17 cellular contexts compared by ENCODE assay signal in the genomic region with DNA sequence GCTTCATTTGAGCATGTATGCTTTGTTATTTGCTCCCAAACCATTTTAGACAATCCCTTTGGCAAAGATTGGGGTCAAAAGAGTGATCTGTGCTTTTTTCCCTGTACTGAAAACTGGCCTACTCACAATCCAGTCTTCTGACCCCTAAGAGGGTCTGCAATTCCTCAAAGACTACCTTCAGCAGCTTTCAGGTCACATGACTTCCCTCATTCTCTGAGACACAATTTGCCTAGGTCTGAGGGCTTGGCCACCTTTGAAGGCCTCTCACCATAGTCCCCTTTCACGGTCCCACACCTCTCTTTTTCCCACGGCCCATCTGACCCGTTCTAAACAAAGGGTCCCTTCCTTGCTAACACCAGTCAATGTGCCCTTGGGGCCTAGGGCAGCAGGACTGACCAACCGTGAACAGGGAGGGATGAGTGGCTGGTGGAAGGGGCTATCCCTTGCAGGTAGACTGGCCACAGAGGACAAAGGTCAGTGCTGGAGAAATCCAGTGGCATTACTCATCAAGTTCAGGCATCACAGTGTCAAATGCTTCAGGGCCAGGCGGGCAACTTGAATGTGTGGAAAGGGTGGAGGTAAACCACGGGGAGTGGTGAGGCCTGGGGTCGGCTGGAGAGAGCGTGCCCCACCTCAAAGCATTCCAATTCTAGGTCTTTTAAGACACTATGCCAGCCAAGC. TPM values are rescaled to one million over a fixed set of nuclear protein-coding genes. Genes with fewer than 3 reads are reported as not detected.
A peak's percentile ranks its signal among the peaks of the same experiment; 100 is the strongest.
DNase-seq lines count a peak whose midpoint lies in the region; ATAC-seq and TF ChIP-seq lines count a peak whose summit lies in the region.
"Had no signal": no experiment of that assay in that cellular context is flagged by ENCODE, and none has a peak within 500 bp of the region (broad histone marks: within the 10 kb centered on the region; RNA-seq: fewer than 3 reads in every experiment).

No MANE protein-coding gene starts in this region.

- ATAC-seq in SK-N-SH treated with all-trans-retinoic acid at 6 μM for 48 hours (no peak), left lobe of liver (peak; percentile 9), GM21619 (IDR thresholded peaks at IDR 0.05; ENCODE audit: unreplicated experiment) (no peak)
- ATAC-seq: foreskin keratinocyte, psoas muscle had no signal

- TF ChIP-seq POLR2A in transverse colon (IDR thresholded peaks at IDR 0.05), result no peak

- in situ Hi-C loops in transverse colon (cut with MboI; ENCODE audit: low pct_ligation_motif_present in 1 of 4, low pct_unique_long_range_greater_than_20kb in 1 of 4, low sequenced_read_pairs in 3 of 4), result no loop called here

- H3K9me2 ChIP-seq in SK-N-SH, result no peaks in the 10 kb centered on the region

- no peaks in the 10 kb centered on the region for H3F3A ChIP-seq in SK-N-SH (replicated peaks; ENCODE audit: insufficient read depth)

- DNase-seq in SK-N-SH, result peak; percentile 12
- DNase-seq in ascending aorta (ENCODE audit: low spot score in 2 of 2), result no peak
- no peak for DNase-seq in left lobe of liver (ENCODE audit: low spot score)
- peak; percentile 57 for DNase-seq in transverse colon
- DNase-seq in GM19238 (ENCODE audit: insufficient read length, low spot score), result no peak
- DNase-seq in cerebellum (ENCODE audit: low spot score), result no peak
- DNase-seq: 8988T, DMS 273 treated with DMSO at 0.1 percent for 48 hours, foreskin keratinocyte, Kasumi-1, NCI-H2171, psoas muscle had no signal

- TF ChIP-seq CTCF in SK-N-SH (IDR thresholded peaks at IDR 0.05) (no peak), ascending aorta (IDR thresholded peaks at IDR 0.05) (no peak), transverse colon (IDR thresholded peaks at IDR 0.05) (no peak)

- H2AFZ ChIP-seq in SK-N-SH (ENCODE audit: low read depth), result no peak overlapping the region

- H3K4me1 ChIP-seq in SK-N-SH (ENCODE audit: control insufficient read depth in 1 of 2, insufficient read depth in 2 of 2, low read depth in 1 of 2, low read length in 1 of 2) (peaks cover 0 to 4% of the 10 kb centered on the region in 2 experiments; a peak in 1 of 4 replicates), ascending aorta (peaks cover 18 to 69% of the 10 kb centered on the region in 2 donors), transverse colon (peaks cover 7 to 33% (median 13%) of the 10 kb centered on the region in 4 donors)
- H3K4me1 ChIP-seq: foreskin keratinocyte, psoas muscle had no signal

- H3K27ac ChIP-seq in SK-N-SH (ENCODE audit: low read depth in 2 of 2, low read length in 1 of 2) (no peak overlapping the region), ascending aorta (peak overlapping the region; percentile 97), transverse colon (peak overlapping the region in 3 of 4 donors; percentile 15 to 39 (median 35))
- H3K27ac ChIP-seq: foreskin keratinocyte, psoas muscle had no signal

- no peak overlapping the region for H3K9ac ChIP-seq in SK-N-SH

- WGBS in SK-N-SH (ENCODE audit: low lambda C conversion rate), result 78% methylated on average over 8 of the region's 8 CpGs
- WGBS in transverse colon (ENCODE audit: low coverage in 1 of 2), 2 donors, result 74% methylated on average over 8 of the region's 8 CpGs; no CpG with 5 or more reads in 1 of the 2 donors

- H4K20me1 ChIP-seq in SK-N-SH (ENCODE audit: insufficient read depth), result no peaks in the 10 kb centered on the region

- H3K36me3 ChIP-seq in SK-N-SH (replicated peaks in 1 of 2; ENCODE audit: control insufficient read depth in 1 of 2, insufficient read depth in 2 of 2, low read length in 1 of 2), result no peaks in the 10 kb centered on the region
- peaks cover 57 to 71% of the 10 kb centered on the region in 2 donors for H3K36me3 ChIP-seq in ascending aorta
- no peaks in the 10 kb centered on the region for H3K36me3 ChIP-seq in transverse colon

- intact Hi-C loops in ascending aorta (cut with DNase I) (no loop called here), transverse colon (cut with DNase I; ENCODE audit: low total_unique reads) (no loop called here)

- POLR2A ChIA-PET in SK-N-SH (lab: Yijun Ruan, JAX), result no interaction called here

- H3K4me3 ChIP-seq in SK-N-SH (ENCODE audit: low read depth in 2 of 2, low read length in 1 of 2), result no peak overlapping the region
- H3K4me3 ChIP-seq in ascending aorta, result no peak overlapping the region
- H3K4me3 ChIP-seq in transverse colon, result no peak overlapping the region
- H3K4me3 ChIP-seq: psoas muscle had no signal

- no peaks in the 10 kb centered on the region for H3K27me3 ChIP-seq in SK-N-SH (ENCODE audit: insufficient read depth)
- no peaks in the 10 kb centered on the region for H3K27me3 ChIP-seq in ascending aorta
- H3K27me3 ChIP-seq in transverse colon, result no peaks in the 10 kb centered on the region

- H3K79me2 ChIP-seq in SK-N-SH (ENCODE audit: insufficient read depth), result no peaks in the 10 kb centered on the region

- no peak for TF ChIP-seq EP300 in SK-N-SH (IDR thresholded peaks at IDR 0.05; ENCODE audit: borderline replicate concordance in 1 of 2, low read depth in 1 of 2, low read length in 1 of 2)
- no peak for TF ChIP-seq EP300 in transverse colon (IDR thresholded peaks at IDR 0.05; ENCODE audit: low read depth)

- H3K9me3 ChIP-seq in SK-N-SH, result no peaks in the 10 kb centered on the region
- no peaks in the 10 kb centered on the region for H3K9me3 ChIP-seq in ascending aorta
- H3K9me3 ChIP-seq in transverse colon, result no peaks in the 10 kb centered on the region
- H3K9me3 ChIP-seq: psoas muscle had no signal

- H3K4me2 ChIP-seq in SK-N-SH, result no peak overlapping the region

- no peak for TF ChIP-seq RAD21 in SK-N-SH (IDR thresholded peaks at IDR 0.05; ENCODE audit: low read length)

- CTCF ChIA-PET in SK-N-SH (lab: Yijun Ruan, JAX), result interaction anchor here (5.2 to 9.3 kb wide), 4 partner anchors 8 to 44 kb away, joined by 39 to 109 read pairs (median 94); a partner anchor contains a TSS

TF ChIP-seq in SK-N-SH, 30 proteins besides CTCF, POLR2A, EP300 and RAD21:
- TF ChIP-seq GABPA (IDR thresholded peaks at IDR 0.05; ENCODE audit: low read depth) (no peak), MXI1 (IDR thresholded peaks at IDR 0.05; ENCODE audit: low read depth, low read length) (no peak), SMC3 (IDR thresholded peaks at IDR 0.05; ENCODE audit: low read depth, low read length) (no peak), CHD2 (IDR thresholded peaks at IDR 0.05; ENCODE audit: low read length, partially characterized antibody) (no peak)

TF ChIP-seq in SK-N-SH treated with all-trans-retinoic acid at 6 μM for 48 hours, 23 proteins besides CTCF, POLR2A, EP300 and RAD21 (continues in another document):
- TF ChIP-seq, protein P1, sequence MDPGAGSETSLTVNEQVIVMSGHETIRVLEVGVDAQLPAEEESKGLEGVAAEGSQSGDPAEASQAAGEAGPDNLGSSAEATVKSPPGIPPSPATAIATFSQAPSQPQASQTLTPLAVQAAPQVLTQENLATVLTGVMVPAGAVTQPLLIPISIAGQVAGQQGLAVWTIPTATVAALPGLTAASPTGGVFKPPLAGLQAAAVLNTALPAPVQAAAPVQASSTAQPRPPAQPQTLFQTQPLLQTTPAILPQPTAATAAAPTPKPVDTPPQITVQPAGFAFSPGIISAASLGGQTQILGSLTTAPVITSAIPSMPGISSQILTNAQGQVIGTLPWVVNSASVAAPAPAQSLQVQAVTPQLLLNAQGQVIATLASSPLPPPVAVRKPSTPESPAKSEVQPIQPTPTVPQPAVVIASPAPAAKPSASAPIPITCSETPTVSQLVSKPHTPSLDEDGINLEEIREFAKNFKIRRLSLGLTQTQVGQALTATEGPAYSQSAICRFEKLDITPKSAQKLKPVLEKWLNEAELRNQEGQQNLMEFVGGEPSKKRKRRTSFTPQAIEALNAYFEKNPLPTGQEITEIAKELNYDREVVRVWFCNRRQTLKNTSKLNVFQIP (CRISPR knock-in tag; IDR thresholded peaks at IDR 0.05; ENCODE audit: borderline replicate concordance, low read depth), result no peak
- TF ChIP-seq PPARA (CRISPR knock-in tag; IDR thresholded peaks at IDR 0.05; ENCODE audit: borderline replicate concordance) (no peak), ISL1 (CRISPR knock-in tag; IDR thresholded peaks at IDR 0.05) (no peak)
- TF ChIP-seq, protein P2, sequence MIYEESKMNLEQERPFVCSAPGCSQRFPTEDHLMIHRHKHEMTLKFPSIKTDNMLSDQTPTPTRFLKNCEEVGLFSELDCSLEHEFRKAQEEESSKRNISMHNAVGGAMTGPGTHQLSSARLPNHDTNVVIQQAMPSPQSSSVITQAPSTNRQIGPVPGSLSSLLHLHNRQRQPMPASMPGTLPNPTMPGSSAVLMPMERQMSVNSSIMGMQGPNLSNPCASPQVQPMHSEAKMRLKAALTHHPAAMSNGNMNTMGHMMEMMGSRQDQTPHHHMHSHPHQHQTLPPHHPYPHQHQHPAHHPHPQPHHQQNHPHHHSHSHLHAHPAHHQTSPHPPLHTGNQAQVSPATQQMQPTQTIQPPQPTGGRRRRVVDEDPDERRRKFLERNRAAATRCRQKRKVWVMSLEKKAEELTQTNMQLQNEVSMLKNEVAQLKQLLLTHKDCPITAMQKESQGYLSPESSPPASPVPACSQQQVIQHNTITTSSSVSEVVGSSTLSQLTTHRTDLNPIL (CRISPR knock-in tag; IDR thresholded peaks at IDR 0.05; ENCODE audit: low read depth), result no peak

RNA-seq across cellular contexts. Expression of a gene that starts 10.8 kb away (rescaled TPM):
- not detected in 2 replicates for polyA plus RNA-seq in SK-N-SH (2012; rRNA removed)
- polyA plus RNA-seq in SK-N-SH (2012; cell fraction: cytosol; rRNA removed), result not detected in 2 replicates
- not detected in 2 replicates for polyA plus RNA-seq in SK-N-SH (2012; cell fraction: nucleus; rRNA removed)
- total RNA-seq in ascending aorta, result 187 TPM
- 0.15 TPM for total RNA-seq in left lobe of liver
- 10 to 100 TPM; 13.9 to 46.8 (median 16.4) TPM for total RNA-seq in transverse colon
- total RNA-seq in cerebellum, result 5.5 TPM
- total RNA-seq: dermis microvascular lymphatic vessel endothelial cell, foreskin keratinocyte, OCI-LY7 had no signal
- polyA plus RNA-seq: foreskin keratinocyte had no signal

RNA-seq across cellular contexts. Expression of a gene that starts 11.8 kb away (rescaled TPM):
- not detected in 2 replicates for polyA plus RNA-seq in SK-N-SH (2012; rRNA removed)
- not detected in 2 replicates for polyA plus RNA-seq in SK-N-SH (2012; cell fraction: cytosol; rRNA removed)
- polyA plus RNA-seq in SK-N-SH (2012; cell fraction: nucleus; rRNA removed), result not detected in 2 replicates
- total RNA-seq in ascending aorta (not detected), left lobe of liver (0.75 TPM), transverse colon (100 to 1,000 TPM in 2 of 4 donors, 10 to 100 TPM in 1, 1 to 10 TPM in 1; 3.4 to 150 (median 121) TPM), cerebellum (not detected)
- total RNA-seq: dermis microvascular lymphatic vessel endothelial cell, foreskin keratinocyte, OCI-LY7, psoas muscle, subcutaneous adipose tissue had no signal
- polyA plus RNA-seq: foreskin keratinocyte had no signal

RNA-seq across cellular contexts. Expression of a gene that starts 19.5 kb away (rescaled TPM):
- polyA plus RNA-seq in SK-N-SH (2012; rRNA removed), result not detected in 2 replicates
- not detected in 2 replicates for polyA plus RNA-seq in SK-N-SH (2012; cell fraction: cytosol; rRNA removed)
- polyA plus RNA-seq in SK-N-SH (2012; cell fraction: nucleus; rRNA removed), result not detected in 2 replicates
- total RNA-seq in ascending aorta (0.21 TPM), left lobe of liver (not detected), transverse colon (not detected), cerebellum (not detected)
- total RNA-seq: dermis microvascular lymphatic vessel endothelial cell, foreskin keratinocyte, OCI-LY7, subcutaneous adipose tissue had no signal
- polyA plus RNA-seq: foreskin keratinocyte had no signal

RNA-seq across cellular contexts. Expression of a gene that starts 27.6 kb away (rescaled TPM):
- polyA plus RNA-seq in SK-N-SH (2012; rRNA removed), result 12.1 and 12.7 TPM in 2 replicates
- 14.1 and 14.6 TPM in 2 replicates for polyA plus RNA-seq in SK-N-SH (2012; cell fraction: cytosol; rRNA removed)
- 6.7 and 7.9 TPM in 2 replicates for polyA plus RNA-seq in SK-N-SH (2012; cell fraction: nucleus; rRNA removed)
- 54.7 TPM for total RNA-seq in ascending aorta
- 9.9 TPM for total RNA-seq in left lobe of liver
- total RNA-seq in transverse colon, result 10 to 100 TPM in 3 of 4 donors, 1 to 10 TPM in 1; 9.8 to 40.5 (median 31.0) TPM
- total RNA-seq in cerebellum, result 20.4 TPM

RNA-seq across cellular contexts. Expression of a gene that starts 58.0 kb away (rescaled TPM):
- polyA plus RNA-seq in SK-N-SH (2012; rRNA removed), result 1.8 and 1.9 TPM in 2 replicates
- polyA plus RNA-seq in SK-N-SH (2012; cell fraction: cytosol; rRNA removed), result 0.10 and 0.22 TPM in 2 replicates
- 18.2 and 24.4 TPM in 2 replicates for polyA plus RNA-seq in SK-N-SH (2012; cell fraction: nucleus; rRNA removed)
- total RNA-seq in ascending aorta, result 10.9 TPM
- total RNA-seq in left lobe of liver, result 5.5 TPM
- total RNA-seq in transverse colon, result 1 to 10 TPM; 2.0 to 8.2 (median 4.4) TPM
- 10.3 TPM for total RNA-seq in cerebellum

Comparison
In these comparisons a context has a peak if more than half of its experiments do, and no peak if none do; other contexts are left out.
1. DNase-seq: peak in SK-N-SH (single experiment) and transverse colon (single experiment); none in ascending aorta (0 of 2), left lobe of liver (single experiment), GM19238 (single experiment) and cerebellum (single experiment).
2. H3K27ac ChIP-seq: peak in ascending aorta (2 of 2) and transverse colon (3 of 4); none in SK-N-SH (0 of 2).